1 cellular context compared by ENCODE assay signal in genomic region chr2:24993797-24994196, GRCh38.
TF ChIP-seq lines count a peak whose summit lies in the region.

No MANE protein-coding gene starts in this region.

TF ChIP-seq in GM23338, 12 proteins besides CTCF, POLR2A, EP300 and RAD21 (continued from another document):
- no peak for TF ChIP-seq ZNF462 (CRISPR knock-in tag; IDR thresholded peaks at IDR 0.05)
- TF ChIP-seq ZNF114 (CRISPR knock-in tag; IDR thresholded peaks at IDR 0.05), result no peak
- TF ChIP-seq EZH2phosphoT487 (IDR thresholded peaks at IDR 0.05; ENCODE audit: unreplicated experiment), result no peak
- TF ChIP-seq CREB1 (CRISPR knock-in tag; IDR thresholded peaks at IDR 0.05; ENCODE audit: low read depth), result no peak
- TF ChIP-seq EZH2 (IDR thresholded peaks at IDR 0.05; ENCODE audit: low read depth, unreplicated experiment), result no peak
